20 cellular contexts compared by ENCODE assay signal in genomic region chr12:105773501-105773900, GRCh38.
DNase-seq lines count a peak whose midpoint lies in the region; TF ChIP-seq lines count a peak whose summit lies in the region.
"Had no signal": no experiment of that assay in that cellular context is flagged by ENCODE, and none has a peak within 500 bp of the region (broad histone marks: within the 10 kb centered on the region; RNA-seq: fewer than 3 reads in every experiment).

No MANE protein-coding gene starts in this region.

- no peak for TF ChIP-seq CTCF in type B pancreatic cell (conservative IDR thresholded peaks at IDR 0.05)

- peaks cover 5% of the 10 kb centered on the region for H3K27me3 Mint-ChIP-seq in type B pancreatic cell

- H3K9me3 Mint-ChIP-seq in type B pancreatic cell, result no peaks in the 10 kb centered on the region
- H3K9me3 Mint-ChIP-seq: activated CD4-positive, alpha-beta T cell treated with anti-CD3 and anti-CD28 coated beads, Interleukin-2, amount 10 ng/mL, durations not matched to agents 24 days and 14 days had no signal

- H3K36me3 Mint-ChIP-seq in type B pancreatic cell, result no peaks in the 10 kb centered on the region

- DNase-seq in NCI-H2196 (lab: John Stamatoyannopoulos, UW; ENCODE audit: unreplicated experiment) (peak; percentile 20), NCI-H2196 treated with DMSO at 0.1 percent for 48 hours (lab: John Stamatoyannopoulos, UW; ENCODE audit: unreplicated experiment) (no peak), amygdala (lab: John Stamatoyannopoulos, UW) (peak in 31 of 56 donors; percentile 2 to 58 (median 19)), midbrain (lab: John Stamatoyannopoulos, UW) (peak; percentile 67), type B pancreatic cell (ENCODE audit: extremely low spot score, unreplicated experiment) (no peak), SK-N-DZ (ENCODE audit: low spot score) (no peak), NCI-H128 (lab: John Stamatoyannopoulos, UW; ENCODE audit: unreplicated experiment) (no peak), DMS153 treated with DMSO at 0.1 percent for 48 hours (lab: John Stamatoyannopoulos, UW; ENCODE audit: unreplicated experiment) (no peak)
- DNase-seq: activated CD4-positive, alpha-beta T cell treated with anti-CD3 and anti-CD28 coated beads, Interleukin-2, amount 10 ng/mL, durations not matched to agents 24 days and 14 days; activated naive CD4-positive, alpha-beta T cell; activated T-cell treated with anti-CD3 and anti-CD28 coated beads, Interleukin-2, amount 50 U/mL, for 48 hours; BE2C; GM23248; KG1; MM.1S; NCI-H1694; NCI-H526 treated with DMSO at 0.1 percent for 48 hours; small intestine; stimulated activated CD4-positive, alpha-beta T cell treated with anti-CD3 and anti-CD28 coated beads, Interleukin-2, amount 100 ng/mL, for 24 hours; T-helper 2 cell had no signal

- H3K4me1 Mint-ChIP-seq in type B pancreatic cell (ENCODE audit: unreplicated experiment), result no peaks in the 10 kb centered on the region
- H3K4me1 Mint-ChIP-seq: activated CD4-positive, alpha-beta T cell treated with anti-CD3 and anti-CD28 coated beads, Interleukin-2, amount 10 ng/mL, durations not matched to agents 24 days and 14 days had no signal

- no peak overlapping the region for H3K4me3 Mint-ChIP-seq in type B pancreatic cell
- H3K4me3 Mint-ChIP-seq: activated CD4-positive, alpha-beta T cell treated with anti-CD3 and anti-CD28 coated beads, Interleukin-2, amount 10 ng/mL, durations not matched to agents 24 days and 14 days had no signal

- H3K27ac Mint-ChIP-seq in type B pancreatic cell, result peak overlapping the region; percentile 44
- H3K27ac Mint-ChIP-seq: activated CD4-positive, alpha-beta T cell treated with anti-CD3 and anti-CD28 coated beads, Interleukin-2, amount 10 ng/mL, durations not matched to agents 24 days and 14 days had no signal

Comparison
In these comparisons a context has a peak if more than half of its experiments do, and no peak if none do; other contexts are left out.
1. DNase-seq: peak in NCI-H2196 (single experiment), amygdala (31 of 56) and midbrain (single experiment); none in NCI-H2196 treated with DMSO at 0.1 percent for 48 hours (single experiment), type B pancreatic cell (single experiment), SK-N-DZ (single experiment), NCI-H128 (single experiment) and DMS153 treated with DMSO at 0.1 percent for 48 hours (single experiment).